ENCODE assay signal across 8 cellular contexts in genomic region chr20:63178889-63179751, GRCh38. TPM values are rescaled to one million over a fixed set of nuclear protein-coding genes. Genes with fewer than 3 reads are reported as not detected.
DNase-seq lines count a peak whose midpoint lies in the region; ATAC-seq lines count a peak whose summit lies in the region.

No MANE protein-coding gene starts in this region.

- H3K4me3 Mint-ChIP-seq in activated naive CD8-positive, alpha-beta T cell treated with anti-CD3 and anti-CD28 coated beads, Interleukin-2, amount 10 ng/mL, durations not matched to agents 7 days and 5 days = no peak overlapping the region

- WGBS in iPS DF 6.9 (ENCODE audit: insufficient coverage, insufficient read length) = no CpG with 5 or more reads among the region's 74 CpGs

- peak; percentile 86 for DNase-seq in SW480 (ENCODE audit: low spot score)
- peak; percentile 73 for DNase-seq in activated naive CD8-positive, alpha-beta T cell treated with anti-CD3 and anti-CD28 coated beads, Interleukin-2, amount 10 ng/mL, durations not matched to agents 7 days and 5 days
- no peak for DNase-seq in iPS DF 6.9 (ENCODE audit: low read depth, low spot score)
- peak; percentile 29 to 39 for DNase-seq in stimulated activated CD4-positive, alpha-beta T cell treated with anti-CD3 and anti-CD28 coated beads, Interleukin-1b, Interleukin-23, amount 100 ng/mL, for 1 hour (ENCODE audit: low read depth in 2 of 2)
- no peak for DNase-seq in NK-92 (lab: John Stamatoyannopoulos, UW; ENCODE audit: unreplicated experiment)

- POLR2A ChIA-PET in activated naive CD8-positive, alpha-beta T cell treated with anti-CD3 and anti-CD28 coated beads, Interleukin-2, amount 10 ng/mL, durations not matched to agents 7 days and 5 days (lab: Charles Lee) = no interaction called here

- peak overlapping the region; percentile 66 for H3K4me3 ChIP-seq in HUES48 (ENCODE audit: low read depth, low read length)
- H3K4me3 ChIP-seq in iPS DF 6.9 (ENCODE audit: low read length) = peak overlapping the region; percentile 34

- H3K27me3 ChIP-seq in HUES48 (ENCODE audit: control insufficient read depth, insufficient read depth, low read length) (peaks cover 50% of the 10 kb centered on the region), iPS DF 6.9 (ENCODE audit: control insufficient read depth, insufficient read depth, low read length) (peaks cover 32% of the 10 kb centered on the region)

- H3K27ac ChIP-seq in HUES48 (ENCODE audit: low read depth, low read length) (peak overlapping the region; percentile 42), iPS DF 6.9 (ENCODE audit: low read length) (no peak overlapping the region)

- H3K27ac Mint-ChIP-seq in activated naive CD8-positive, alpha-beta T cell treated with anti-CD3 and anti-CD28 coated beads, Interleukin-2, amount 10 ng/mL, durations not matched to agents 7 days and 5 days = peak overlapping the region; percentile 51

- H3K4me1 ChIP-seq in ES-I3 (ENCODE audit: insufficient read depth, low read length) (peaks cover 4% of the 10 kb centered on the region; the same call in 1 of the 2 replicates), HUES48 (ENCODE audit: control insufficient read depth, insufficient read depth, low read length) (peaks cover 14% of the 10 kb centered on the region; the same call in 1 of the 2 replicates), iPS DF 6.9 (ENCODE audit: control insufficient read depth, insufficient read depth, low read length) (peaks cover 17% of the 10 kb centered on the region)

- H3K36me3 Mint-ChIP-seq in activated naive CD8-positive, alpha-beta T cell treated with anti-CD3 and anti-CD28 coated beads, Interleukin-2, amount 10 ng/mL, durations not matched to agents 7 days and 5 days = no peaks in the 10 kb centered on the region

- peak overlapping the region; percentile 57; the same call in 1 of the 2 replicates for H3K9ac ChIP-seq in ES-I3 (ENCODE audit: low read depth, low read length)
- H3K9ac ChIP-seq in HUES48 (ENCODE audit: low read depth, low read length) = no peak overlapping the region

- H3K27me3 Mint-ChIP-seq in activated naive CD8-positive, alpha-beta T cell treated with anti-CD3 and anti-CD28 coated beads, Interleukin-2, amount 10 ng/mL, durations not matched to agents 7 days and 5 days = peaks cover 36% of the 10 kb centered on the region

- H3K36me3 ChIP-seq in ES-I3 (ENCODE audit: insufficient read depth, low read length) = no peaks in the 10 kb centered on the region
- no peaks in the 10 kb centered on the region for H3K36me3 ChIP-seq in HUES48 (ENCODE audit: control insufficient read depth, insufficient read depth, low read length)
- peaks cover 4% of the 10 kb centered on the region; the same call in 1 of the 2 replicates for H3K36me3 ChIP-seq in iPS DF 6.9 (ENCODE audit: control insufficient read depth, insufficient read depth, low read length)

- no peaks in the 10 kb centered on the region for H3K9me3 ChIP-seq in ES-I3 (ENCODE audit: control insufficient read depth, insufficient read depth, low read length)
- H3K9me3 ChIP-seq in HUES48 (ENCODE audit: control insufficient read depth, insufficient read depth, low read length) = no peaks in the 10 kb centered on the region
- no peaks in the 10 kb centered on the region for H3K9me3 ChIP-seq in iPS DF 6.9 (ENCODE audit: control insufficient read depth, insufficient read depth, low read length)

- H3K4me1 Mint-ChIP-seq in activated naive CD8-positive, alpha-beta T cell treated with anti-CD3 and anti-CD28 coated beads, Interleukin-2, amount 10 ng/mL, durations not matched to agents 7 days and 5 days = peaks cover 2% of the 10 kb centered on the region

- no peaks in the 10 kb centered on the region for H3K9me3 Mint-ChIP-seq in activated naive CD8-positive, alpha-beta T cell treated with anti-CD3 and anti-CD28 coated beads, Interleukin-2, amount 10 ng/mL, durations not matched to agents 7 days and 5 days

- peak; percentile 41 for ATAC-seq in activated naive CD8-positive, alpha-beta T cell treated with anti-CD3 and anti-CD28 coated beads, Interleukin-2, amount 10 ng/mL, durations not matched to agents 7 days and 5 days (ENCODE audit: low read depth)
- no peak for ATAC-seq in GM21360 (IDR thresholded peaks at IDR 0.05; ENCODE audit: unreplicated experiment)

RNA-seq across cellular contexts. Expression of gene YTHDF1, which starts 36.8 kb away (rescaled TPM):
- 10 to 100 TPM; 38.0 to 41.2 TPM for total RNA-seq in activated naive CD8-positive, alpha-beta T cell treated with anti-CD3 and anti-CD28 coated beads, Interleukin-2, amount 10 ng/mL, durations not matched to agents 7 days and 5 days

RNA-seq across cellular contexts. Expression of gene BIRC7, which starts 56.6 kb away (rescaled TPM):
- total RNA-seq in activated naive CD8-positive, alpha-beta T cell treated with anti-CD3 and anti-CD28 coated beads, Interleukin-2, amount 10 ng/mL, durations not matched to agents 7 days and 5 days = not detected

Comparison
In these comparisons a context has a peak if more than half of its experiments do, and no peak if none do; other contexts are left out.
1. DNase-seq: peak in SW480 (single experiment), activated naive CD8-positive, alpha-beta T cell treated with anti-CD3 and anti-CD28 coated beads, Interleukin-2, amount 10 ng/mL, durations not matched to agents 7 days and 5 days (single experiment) and stimulated activated CD4-positive, alpha-beta T cell treated with anti-CD3 and anti-CD28 coated beads, Interleukin-1b, Interleukin-23, amount 100 ng/mL, for 1 hour (2 of 2); none in iPS DF 6.9 (single experiment) and NK-92 (single experiment).